Comparison of ENCODE assay signal across 8 cellular contexts in genomic region chr19:984165-984967, GRCh38. TPM values are rescaled to one million over a fixed set of nuclear protein-coding genes. Genes with fewer than 3 reads are reported as not detected.
DNase-seq lines count a peak whose midpoint lies in the region; ATAC-seq, FAIRE-seq and TF ChIP-seq lines count a peak whose summit lies in the region.

Gene WDR18, plus strand, starts transcription at chr19:984345. Its CDS starts 9 bp downstream, at chr19:984354.

- peak within 1 kb of the TSS; percentile 64 to 99 (median 94) for H3K4me3 ChIP-seq in fibroblast of lung (replicated peaks in 1 of 4; ENCODE audit: control extremely low read depth in 1 of 4, insufficient read depth in 1 of 4, low read depth in 3 of 4, low read length in 4 of 4)

- peak within 1 kb of the TSS; percentile 63 to 96 (median 92) for H3K27ac Mint-ChIP-seq in naive thymus-derived CD8-positive, alpha-beta T cell
- peak within 1 kb of the TSS; percentile 99 for H3K27ac Mint-ChIP-seq in stimulated activated naive B cell treated with anti-CD40 and anti-IgM and Interleukin-4, amounts not matched to agents 10 μg/mL and 1 μg/mL and 100 μg/mL, for 72 hours

- H3K4me1 Mint-ChIP-seq in naive thymus-derived CD8-positive, alpha-beta T cell: peaks cover 12 to 25% (median 20%) of the 10 kb centered on the region in 4 donors
- H3K4me1 Mint-ChIP-seq in stimulated activated naive B cell treated with anti-CD40 and anti-IgM and Interleukin-4, amounts not matched to agents 10 μg/mL and 1 μg/mL and 100 μg/mL, for 72 hours: peaks cover 24 to 36% of the 10 kb centered on the region in 2 donors

- peak within 1 kb of the TSS; percentile 75 for H2AFZ ChIP-seq in fibroblast of lung (ENCODE audit: low read length)

- peak within 1 kb of the TSS; percentile 80 for H3K27ac ChIP-seq in fibroblast of lung (ENCODE audit: insufficient read depth, low read length)

- H3K36me3 Mint-ChIP-seq in naive thymus-derived CD8-positive, alpha-beta T cell: peaks cover 0 to 12% (median 0%) of the 10 kb centered on the region in 3 donors
- peaks cover 21 to 32% of the 10 kb centered on the region in 2 donors for H3K36me3 Mint-ChIP-seq in stimulated activated naive B cell treated with anti-CD40 and anti-IgM and Interleukin-4, amounts not matched to agents 10 μg/mL and 1 μg/mL and 100 μg/mL, for 72 hours

- no peaks in the 10 kb centered on the region for H3K27me3 ChIP-seq in fibroblast of lung (ENCODE audit: control insufficient read depth, insufficient read depth, low read length)

- peak within 1 kb of the TSS; percentile 96 for H3K9ac ChIP-seq in fibroblast of lung (ENCODE audit: insufficient read depth, low read length)

- H3K36me3 ChIP-seq in fibroblast of lung (ENCODE audit: control insufficient read depth, insufficient read depth, low read length): peaks cover 6% of the 10 kb centered on the region

- H3K9me3 Mint-ChIP-seq in naive thymus-derived CD8-positive, alpha-beta T cell: no peaks in the 10 kb centered on the region
- no peaks in the 10 kb centered on the region for H3K9me3 Mint-ChIP-seq in stimulated activated naive B cell treated with anti-CD40 and anti-IgM and Interleukin-4, amounts not matched to agents 10 μg/mL and 1 μg/mL and 100 μg/mL, for 72 hours

- H3K79me2 ChIP-seq in fibroblast of lung (ENCODE audit: control insufficient read depth, insufficient read depth, low read length): peaks cover 10% of the 10 kb centered on the region

- H3K4me3 Mint-ChIP-seq in naive thymus-derived CD8-positive, alpha-beta T cell: peak within 1 kb of the TSS; percentile 87 to 99 (median 92)
- H3K4me3 Mint-ChIP-seq in stimulated activated naive B cell treated with anti-CD40 and anti-IgM and Interleukin-4, amounts not matched to agents 10 μg/mL and 1 μg/mL and 100 μg/mL, for 72 hours: peak within 1 kb of the TSS; percentile 96 to 98

- no peaks in the 10 kb centered on the region for H4K20me1 ChIP-seq in fibroblast of lung (ENCODE audit: control insufficient read depth, extremely low read depth, insufficient read depth, low read length)

- no peak for FAIRE-seq in RCC 7860 (lab: Jason Lieb, UNC)

- peak; percentile 99 for DNase-seq in COLO829 (ENCODE audit: low spot score)
- peak; percentile 74 for DNase-seq in KG1 (lab: John Stamatoyannopoulos, UW)
- DNase-seq in RCC 7860 (ENCODE audit: low spot score): peak; percentile 72
- DNase-seq in activated T-helper 1 cell treated with anti-CD3 and anti-CD28 coated beads, Interleukin-2, amount 50 U/mL, for 16 hours (ENCODE audit: low read depth in 1 of 2, low spot score in 1 of 2): peak; percentile 73 to 86
- peak; percentile 80 to 83 for DNase-seq in fibroblast of lung (ENCODE audit: low read depth in 2 of 2)
- DNase-seq in naive thymus-derived CD8-positive, alpha-beta T cell: peak; percentile 73 to 94 (median 80)
- peak; percentile 85 for DNase-seq in stimulated activated naive B cell treated with anti-CD40 and anti-IgM and Interleukin-4, amounts not matched to agents 10 μg/mL and 1 μg/mL and 100 μg/mL, for 72 hours

- H3K9me3 ChIP-seq in fibroblast of lung (ENCODE audit: control insufficient read depth, insufficient read depth, low read depth, low read length): no peaks in the 10 kb centered on the region

- peak within 1 kb of the TSS; percentile 87 for H3K4me2 ChIP-seq in fibroblast of lung (ENCODE audit: extremely low read depth, insufficient read depth, low read length)

- H3K27me3 Mint-ChIP-seq in naive thymus-derived CD8-positive, alpha-beta T cell: no peaks in the 10 kb centered on the region
- H3K27me3 Mint-ChIP-seq in stimulated activated naive B cell treated with anti-CD40 and anti-IgM and Interleukin-4, amounts not matched to agents 10 μg/mL and 1 μg/mL and 100 μg/mL, for 72 hours: no peaks in the 10 kb centered on the region

- TF ChIP-seq CTCF in fibroblast of lung (conservative IDR thresholded peaks at IDR 0.05 in 1 of 2, IDR thresholded peaks at IDR 0.05 in 1 of 2; ENCODE audit: low read depth in 1 of 2, low read length in 2 of 2): no peak

- H3K4me1 ChIP-seq in fibroblast of lung (ENCODE audit: control insufficient read depth, extremely low read depth, insufficient read depth, low read length): peaks cover 16% of the 10 kb centered on the region

- POLR2A ChIA-PET in naive thymus-derived CD8-positive, alpha-beta T cell (lab: Charles Lee): interaction anchor here (0.5 to 5.7 kb wide), 43 partner anchors 9 to 1755 kb away, joined by 3 to 101 read pairs (median 5); partner anchors contain the start of genes ABCA7, ARHGAP45, CFD and CIRBP

- ATAC-seq in GM21423 (IDR thresholded peaks at IDR 0.05; ENCODE audit: unreplicated experiment): peak; percentile 86
- ATAC-seq in naive thymus-derived CD8-positive, alpha-beta T cell: peak; percentile 86 to 89
- peak; percentile 87 to 94 for ATAC-seq in stimulated activated naive B cell treated with anti-CD40 and anti-IgM and Interleukin-4, amounts not matched to agents 10 μg/mL and 1 μg/mL and 100 μg/mL, for 72 hours (replicated peaks)

RNA-seq across cellular contexts. Expression of gene WDR18, which starts in this region (rescaled TPM):
- 41.6 and 42.3 TPM in 2 replicates for total RNA-seq in fibroblast of lung
- polyA plus RNA-seq in fibroblast of lung: 10.0 and 16.1 TPM in 2 replicates
- 20.9 and 47.3 TPM in 2 replicates for polyA plus RNA-seq in fibroblast of lung (2012)
- polyA minus RNA-seq in fibroblast of lung (ENCODE audit: low replicate concordance): 39.3 and 66.7 TPM in 2 replicates
- 10 to 100 TPM; 50.6 to 54.1 TPM for total RNA-seq in naive thymus-derived CD8-positive, alpha-beta T cell
- 10 to 100 TPM; 51.2 to 72.7 (median 64.1) TPM for polyA plus RNA-seq in naive thymus-derived CD8-positive, alpha-beta T cell

Comparison
In these comparisons a context has a peak if more than half of its experiments do, and no peak if none do; other contexts are left out.
1. Peak in every context shown above with its lines: DNase-seq, ATAC-seq, H3K4me3 ChIP-seq and H3K27ac ChIP-seq.